1 cellular context compared by ENCODE assay signal in the genomic region with DNA sequence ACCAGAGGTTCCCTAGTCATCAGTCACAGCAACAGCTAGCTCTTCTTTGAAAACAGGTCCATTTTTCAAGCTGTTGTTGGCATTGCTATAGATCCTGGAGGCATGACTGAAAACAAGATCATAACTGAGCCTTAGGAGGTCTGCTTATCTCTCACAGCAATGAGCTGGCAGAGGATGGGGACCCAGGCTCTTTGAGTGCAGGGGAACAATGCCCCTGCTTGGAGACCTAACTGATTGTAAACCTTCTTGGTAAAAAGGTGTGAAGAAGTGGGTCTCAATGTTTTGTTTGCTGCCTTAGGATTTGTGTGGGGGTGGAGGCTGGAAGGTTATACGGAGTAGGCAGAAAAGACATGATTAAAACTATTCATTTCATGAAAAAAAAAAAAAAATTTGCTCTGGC.
TF ChIP-seq lines count a peak whose summit lies in the region.

No MANE protein-coding gene starts in this region.

TF ChIP-seq in GM23338, 12 proteins besides CTCF, POLR2A, EP300 and RAD21:
- TF ChIP-seq, protein P1, sequence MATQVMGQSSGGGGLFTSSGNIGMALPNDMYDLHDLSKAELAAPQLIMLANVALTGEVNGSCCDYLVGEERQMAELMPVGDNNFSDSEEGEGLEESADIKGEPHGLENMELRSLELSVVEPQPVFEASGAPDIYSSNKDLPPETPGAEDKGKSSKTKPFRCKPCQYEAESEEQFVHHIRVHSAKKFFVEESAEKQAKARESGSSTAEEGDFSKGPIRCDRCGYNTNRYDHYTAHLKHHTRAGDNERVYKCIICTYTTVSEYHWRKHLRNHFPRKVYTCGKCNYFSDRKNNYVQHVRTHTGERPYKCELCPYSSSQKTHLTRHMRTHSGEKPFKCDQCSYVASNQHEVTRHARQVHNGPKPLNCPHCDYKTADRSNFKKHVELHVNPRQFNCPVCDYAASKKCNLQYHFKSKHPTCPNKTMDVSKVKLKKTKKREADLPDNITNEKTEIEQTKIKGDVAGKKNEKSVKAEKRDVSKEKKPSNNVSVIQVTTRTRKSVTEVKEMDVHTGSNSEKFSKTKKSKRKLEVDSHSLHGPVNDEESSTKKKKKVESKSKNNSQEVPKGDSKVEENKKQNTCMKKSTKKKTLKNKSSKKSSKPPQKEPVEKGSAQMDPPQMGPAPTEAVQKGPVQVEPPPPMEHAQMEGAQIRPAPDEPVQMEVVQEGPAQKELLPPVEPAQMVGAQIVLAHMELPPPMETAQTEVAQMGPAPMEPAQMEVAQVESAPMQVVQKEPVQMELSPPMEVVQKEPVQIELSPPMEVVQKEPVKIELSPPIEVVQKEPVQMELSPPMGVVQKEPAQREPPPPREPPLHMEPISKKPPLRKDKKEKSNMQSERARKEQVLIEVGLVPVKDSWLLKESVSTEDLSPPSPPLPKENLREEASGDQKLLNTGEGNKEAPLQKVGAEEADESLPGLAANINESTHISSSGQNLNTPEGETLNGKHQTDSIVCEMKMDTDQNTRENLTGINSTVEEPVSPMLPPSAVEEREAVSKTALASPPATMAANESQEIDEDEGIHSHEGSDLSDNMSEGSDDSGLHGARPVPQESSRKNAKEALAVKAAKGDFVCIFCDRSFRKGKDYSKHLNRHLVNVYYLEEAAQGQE (IDR thresholded peaks at IDR 0.05; ENCODE audit: unreplicated experiment), result no peak
